Comparison of ENCODE assay signal across 8 cellular contexts in the genomic region with DNA sequence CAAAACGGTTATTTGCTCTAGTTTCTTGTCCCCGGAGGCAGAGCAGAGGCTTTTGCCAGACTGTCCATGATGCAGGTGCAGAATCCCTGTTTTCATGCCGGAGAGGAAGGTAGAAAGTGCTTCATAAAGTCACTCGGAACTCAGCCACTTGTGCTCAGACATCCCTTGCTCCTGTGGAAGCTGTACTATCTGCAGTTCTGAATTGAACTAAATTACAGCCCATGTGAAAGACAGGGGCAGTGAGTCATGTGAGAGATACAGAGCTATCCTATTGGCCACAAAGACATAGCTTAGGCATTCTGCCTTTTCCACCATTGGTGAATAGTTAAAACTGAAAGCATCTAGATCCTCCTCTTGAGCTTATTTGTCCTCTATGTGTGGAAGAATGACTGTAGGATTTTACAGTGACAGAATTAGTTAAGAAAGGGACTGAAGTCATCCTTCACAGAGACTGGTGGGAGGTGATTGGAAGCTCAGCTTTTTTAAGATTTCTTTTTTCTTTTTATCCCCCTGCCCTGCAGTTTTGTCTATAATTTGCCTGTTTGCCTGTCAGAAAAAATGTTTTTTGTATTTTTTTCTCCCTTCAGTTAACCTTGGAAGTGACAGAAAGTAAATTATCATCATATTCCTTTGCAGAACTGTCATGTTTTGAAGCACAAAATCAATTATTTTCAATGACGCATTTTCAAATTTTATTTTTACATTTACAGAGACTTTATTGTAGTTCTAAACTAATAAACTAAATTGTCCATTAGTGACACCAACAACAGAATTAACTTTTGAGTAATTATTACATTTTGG.
A peak's percentile ranks its signal among the peaks of the same experiment; 100 is the strongest.
DNase-seq lines count a peak whose midpoint lies in the region; ATAC-seq and TF ChIP-seq lines count a peak whose summit lies in the region.

No MANE protein-coding gene starts in this region.

- H3K9me3 ChIP-seq in effector memory CD4-positive, alpha-beta T cell (ENCODE audit: control insufficient read depth, low read length) = no peaks in the 10 kb centered on the region

- no peak for TF ChIP-seq CTCF in WI38 (IDR thresholded peaks at IDR 0.05; ENCODE audit: low read depth, low read length)

- peak overlapping the region; percentile 51 for H3K27ac ChIP-seq in effector memory CD4-positive, alpha-beta T cell (ENCODE audit: insufficient read depth, low read length, poor library complexity, severe bottlenecking)

- peaks cover 9% of the 10 kb centered on the region for H3K4me1 ChIP-seq in effector memory CD4-positive, alpha-beta T cell (ENCODE audit: control insufficient read depth, insufficient read depth, low read length, poor library complexity, severe bottlenecking)

- ATAC-seq in GM18858 (IDR thresholded peaks at IDR 0.05; ENCODE audit: unreplicated experiment) (peak; percentile 91), HG03025 (IDR thresholded peaks at IDR 0.05; ENCODE audit: low FRiP score, unreplicated experiment) (peak; percentile 95)
- peak; percentile 96 for ATAC-seq in stimulated activated naive CD8-positive, alpha-beta T cell treated with anti-CD3 and anti-CD28 coated beads, Interleukin-15, Interleukin-2, amounts not matched to agents 100 U/mL and 50 U/mL, for 24 hours

- peak overlapping the region; percentile 79 for H3K4me3 ChIP-seq in WI38 (ENCODE audit: low read depth, low read length)
- peak overlapping the region; percentile 41 for H3K4me3 ChIP-seq in effector memory CD4-positive, alpha-beta T cell (ENCODE audit: insufficient read depth, low read depth, low read length, poor library complexity, severe bottlenecking)

- no peaks in the 10 kb centered on the region for H3K36me3 ChIP-seq in effector memory CD4-positive, alpha-beta T cell (ENCODE audit: control insufficient read depth, insufficient read depth, low read length)

- no peaks in the 10 kb centered on the region for H3K27me3 ChIP-seq in effector memory CD4-positive, alpha-beta T cell (replicated peaks; ENCODE audit: control insufficient read depth, insufficient read depth, low read length, poor library complexity, severe bottlenecking)

- peak; percentile 99 for DNase-seq in AML-193 (lab: John Stamatoyannopoulos, UW)
- peak; percentile 84 to 97 for DNase-seq in NCI-H2081 (lab: John Stamatoyannopoulos, UW)
- DNase-seq in effector memory CD4-positive, alpha-beta T cell = peak; percentile 1 to 23 (median 2)
- peak; percentile 91 to 98 for DNase-seq in lung microvascular endothelial cell (ENCODE audit: low read depth in 2 of 2)
- DNase-seq in stimulated activated naive CD8-positive, alpha-beta T cell treated with anti-CD3 and anti-CD28 coated beads, Interleukin-15, Interleukin-2, amounts not matched to agents 100 U/mL and 50 U/mL, for 24 hours = peak; percentile 32

Comparison
In these comparisons a context has a peak if more than half of its experiments do, and no peak if none do; other contexts are left out.
1. Peak in every context shown above with its lines: DNase-seq, ATAC-seq, H3K4me3 ChIP-seq and H3K27ac ChIP-seq.
2. DNase-seq: peak in every context shown above with its lines; median percentile 99 in AML-193; 94 in lung microvascular endothelial cell; 90 in NCI-H2081; 32 in stimulated activated naive CD8-positive, alpha-beta T cell treated with anti-CD3 and anti-CD28 coated beads, Interleukin-15, Interleukin-2, amounts not matched to agents 100 U/mL and 50 U/mL, for 24 hours; 2 in effector memory CD4-positive, alpha-beta T cell.